Comparison of ENCODE assay signal across 9 cellular contexts in genomic region chr6:135577059-135577538, GRCh38.
DNase-seq lines count a peak whose midpoint lies in the region; ATAC-seq and TF ChIP-seq lines count a peak whose summit lies in the region.
"Had no signal": no experiment of that assay in that cellular context is flagged by ENCODE, and none has a peak within 500 bp of the region (broad histone marks: within the 10 kb centered on the region; RNA-seq: fewer than 3 reads in every experiment).

No MANE protein-coding gene starts in this region.

- no peaks in the 10 kb centered on the region for H3K27me3 Mint-ChIP-seq in memory B cell

- no peaks in the 10 kb centered on the region for H3K9me3 Mint-ChIP-seq in memory B cell

- no peaks in the 10 kb centered on the region for H3K36me3 Mint-ChIP-seq in memory B cell

- H3K9me3 ChIP-seq in upper lobe of right lung: no peaks in the 10 kb centered on the region
- H3K9me3 ChIP-seq in vagina: no peaks in the 10 kb centered on the region
- H3K9me3 ChIP-seq: psoas muscle had no signal

- no peak overlapping the region for H3K4me3 Mint-ChIP-seq in memory B cell

- H3K36me3 ChIP-seq in upper lobe of right lung (no peaks in the 10 kb centered on the region), vagina (no peaks in the 10 kb centered on the region)

- H3K4me1 ChIP-seq in upper lobe of right lung (no peaks in the 10 kb centered on the region), vagina (no peaks in the 10 kb centered on the region)
- H3K4me1 ChIP-seq: psoas muscle had no signal

- peaks cover 3% of the 10 kb centered on the region for H3K4me1 Mint-ChIP-seq in memory B cell

- DNase-seq in memory B cell (ENCODE audit: low spot score in 2 of 2) (peak in 1 of 2 donors; percentile 14), upper lobe of right lung (no peak), NCI-H526 (lab: John Stamatoyannopoulos, UW) (no peak), vagina (ENCODE audit: extremely low spot score in 2 of 2) (no peak)
- DNase-seq: NCI-H1105, psoas muscle had no signal

- no peak overlapping the region for H3K27ac ChIP-seq in upper lobe of right lung
- no peak overlapping the region for H3K27ac ChIP-seq in vagina
- H3K27ac ChIP-seq: psoas muscle had no signal

- TF ChIP-seq CTCF in upper lobe of right lung (IDR thresholded peaks at IDR 0.05): no peak
- TF ChIP-seq CTCF in vagina (IDR thresholded peaks at IDR 0.05): no peak

- ATAC-seq in GM18909 (IDR thresholded peaks at IDR 0.05; ENCODE audit: poor library complexity, unreplicated experiment): peak; percentile 93
- peak; percentile 95 for ATAC-seq in GM21723 (IDR thresholded peaks at IDR 0.05; ENCODE audit: unreplicated experiment)
- ATAC-seq in HG03520 (IDR thresholded peaks at IDR 0.05; ENCODE audit: unreplicated experiment): peak; percentile 92
- ATAC-seq in memory B cell (ENCODE audit: low read depth): peak; percentile 93
- ATAC-seq in upper lobe of right lung: no peak
- ATAC-seq: psoas muscle had no signal

- H3K27me3 ChIP-seq in upper lobe of right lung: no peaks in the 10 kb centered on the region
- H3K27me3 ChIP-seq in vagina: no peaks in the 10 kb centered on the region

- intact Hi-C loops in upper lobe of right lung (cut with DNase I) (no loop called here), vagina (cut with DNase I) (no loop called here)

- no peak for TF ChIP-seq POLR2A in vagina (IDR thresholded peaks at IDR 0.05)

- no peak overlapping the region for H3K27ac Mint-ChIP-seq in memory B cell

- no peak overlapping the region for H3K4me3 ChIP-seq in upper lobe of right lung
- H3K4me3 ChIP-seq in vagina: no peak overlapping the region
- H3K4me3 ChIP-seq: psoas muscle had no signal
